Comparison of ENCODE assay signal across 9 cellular contexts in the genomic region with DNA sequence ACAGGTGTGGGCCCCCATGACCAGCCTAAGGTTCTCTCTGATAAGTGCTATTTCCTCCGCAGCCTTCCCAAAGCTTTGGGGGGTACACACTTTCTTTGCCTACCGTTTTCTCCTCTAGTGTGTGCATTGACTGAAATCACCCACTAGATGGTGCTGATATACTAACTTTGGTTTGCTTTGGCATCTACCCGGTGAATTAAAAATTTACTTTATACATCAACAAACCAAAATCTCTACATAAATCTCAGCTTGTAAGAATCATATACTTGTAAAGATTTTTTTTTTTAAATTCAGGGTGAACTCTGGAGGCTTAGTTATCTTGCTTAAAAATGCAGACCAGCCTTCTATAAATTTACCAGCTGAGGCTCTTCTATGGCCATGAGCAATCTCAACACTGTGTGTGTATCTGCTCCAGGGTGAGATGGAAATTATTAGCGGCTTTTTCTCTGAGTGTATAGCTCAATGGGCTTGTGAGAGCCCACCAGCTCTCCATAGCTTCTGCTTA.
DNase-seq lines count a peak whose midpoint lies in the region; ATAC-seq lines count a peak whose summit lies in the region.
"Had no signal": no experiment of that assay in that cellular context is flagged by ENCODE, and none has a peak within 500 bp of the region (broad histone marks: within the 10 kb centered on the region; RNA-seq: fewer than 3 reads in every experiment).

No MANE protein-coding gene starts in this region.

- no peaks in the 10 kb centered on the region for H3K36me3 ChIP-seq in SJCRH30

- H3K4me1 ChIP-seq in SJCRH30: peaks cover 25% of the 10 kb centered on the region

- H3K4me3 ChIP-seq in SJCRH30: no peak overlapping the region

- ATAC-seq in HG03571 (IDR thresholded peaks at IDR 0.05; ENCODE audit: unreplicated experiment): peak; percentile 63
- no peak for ATAC-seq in HG03095 (IDR thresholded peaks at IDR 0.05; ENCODE audit: unreplicated experiment)

- no peaks in the 10 kb centered on the region for H3K27me3 ChIP-seq in SJCRH30

- no peak overlapping the region for H3K27ac ChIP-seq in SJCRH30

- DNase-seq in NCI-H2196 (lab: John Stamatoyannopoulos, UW; ENCODE audit: unreplicated experiment): peak; percentile 34
- no peak for DNase-seq in NCI-H2196 treated with DMSO at 0.1 percent for 48 hours (lab: John Stamatoyannopoulos, UW; ENCODE audit: unreplicated experiment)
- DNase-seq in SJCRH30: peak; percentile 24 to 78
- DNase-seq in fibroblast of the conjunctiva (ENCODE audit: low read depth): peak; percentile 53
- peak; percentile 19 for DNase-seq in putamen (ENCODE audit: low spot score)
- DNase-seq in activated CD4-positive, alpha-beta T cell treated with anti-CD3 and anti-CD28 coated beads for 4 hours: no peak
- DNase-seq: activated naive CD8-positive, alpha-beta T cell treated with anti-CD3 and anti-CD28 coated beads, Interleukin-2, amount 10 ng/mL, durations not matched to agents 7 days and 5 days had no signal

- peaks cover 5% of the 10 kb centered on the region; the same call in 1 of the 2 replicates for H3K9me3 ChIP-seq in SJCRH30 (replicated peaks)

Comparison
In these comparisons a context has a peak if more than half of its experiments do, and no peak if none do; other contexts are left out.
1. DNase-seq: peak in NCI-H2196 (single experiment), SJCRH30 (2 of 2), fibroblast of the conjunctiva (single experiment) and putamen (single experiment); none in NCI-H2196 treated with DMSO at 0.1 percent for 48 hours (single experiment) and activated CD4-positive, alpha-beta T cell treated with anti-CD3 and anti-CD28 coated beads for 4 hours (0 of 2).